Comparison of ENCODE assay signal across 16 cellular contexts in genomic region chr5:92145852-92146251, GRCh38.
DNase-seq lines count a peak whose midpoint lies in the region; ATAC-seq and TF ChIP-seq lines count a peak whose summit lies in the region.
"Had no signal": no experiment of that assay in that cellular context is flagged by ENCODE, and none has a peak within 500 bp of the region (broad histone marks: within the 10 kb centered on the region; RNA-seq: fewer than 3 reads in every experiment).

No MANE protein-coding gene starts in this region.

- POLR2A ChIA-PET in HCT116 (lab: Charles Lee) = no interaction called here
- POLR2A ChIA-PET in Panc1 (lab: Charles Lee) = interaction anchor here (0.6 kb wide), 1 partner anchor 108 kb away, joined by 4 read pairs; no protein-coding TSS in a partner anchor
- POLR2A ChIA-PET in naive thymus-derived CD8-positive, alpha-beta T cell (lab: Charles Lee) = no interaction called here

- no peak for TF ChIP-seq RAD21 in HCT116 (IDR thresholded peaks at IDR 0.05; ENCODE audit: low read depth)
- TF ChIP-seq RAD21 in Ishikawa (IDR thresholded peaks at IDR 0.05; ENCODE audit: low read depth) = no peak

- RAD21 ChIA-PET in HCT116 (lab: Charles Lee; ENCODE audit: low non-redundant PET in 1 of 2, low total read pairs in 2 of 2, uncharacterized antibody in 2 of 2, unreplicated experiment in 2 of 2) = no interaction called here

- no peak overlapping the region for H3K4me3 Mint-ChIP-seq in naive thymus-derived CD8-positive, alpha-beta T cell
- H3K4me3 Mint-ChIP-seq: CD4-positive, alpha-beta memory T cell had no signal

- H4K20me1 ChIP-seq in HCT116 (ENCODE audit: insufficient read depth) = no peaks in the 10 kb centered on the region

- intact Hi-C loops in HCT116 (cut with micrococcal nuclease) (no loop called here), Panc1 (cut with micrococcal nuclease; ENCODE audit: unreplicated experiment) (no loop called here), mucosa of descending colon (cut with DNase I, micrococcal nuclease) (no loop called here)

- H3K27me3 ChIP-seq in HCT116 (ENCODE audit: insufficient read depth, low read length) = no peaks in the 10 kb centered on the region
- no peaks in the 10 kb centered on the region for H3K27me3 ChIP-seq in Panc1 (ENCODE audit: control insufficient read depth, insufficient read depth, low read length)

- H2AFZ ChIP-seq in HCT116 (ENCODE audit: low read depth, low read length, poor library complexity, severe bottlenecking) = peak overlapping the region; percentile 13

- no peak overlapping the region for H3K27ac Mint-ChIP-seq in naive thymus-derived CD8-positive, alpha-beta T cell
- H3K27ac Mint-ChIP-seq: CD4-positive, alpha-beta memory T cell had no signal

- no peak for TF ChIP-seq POLR2A in HCT116 (IDR thresholded peaks at IDR 0.05; ENCODE audit: borderline replicate concordance, extremely low read depth, insufficient read depth, insufficient read length)

- no peak overlapping the region for H3K27ac ChIP-seq in HCT116 (ENCODE audit: low read depth, low read length)
- peak overlapping the region; percentile 3; the same call in 1 of the 2 replicates for H3K27ac ChIP-seq in Panc1 (ENCODE audit: low read length)

- no peaks in the 10 kb centered on the region for H3K4me1 Mint-ChIP-seq in naive thymus-derived CD8-positive, alpha-beta T cell
- H3K4me1 Mint-ChIP-seq: CD4-positive, alpha-beta memory T cell had no signal

- H3K4me1 ChIP-seq in HCT116 (ENCODE audit: control insufficient read depth in 1 of 2, insufficient read depth in 2 of 2, low read length in 2 of 2) = no peaks in the 10 kb centered on the region
- H3K4me1 ChIP-seq in Panc1 (ENCODE audit: control insufficient read depth, insufficient read depth, low read length) = peaks cover 3% of the 10 kb centered on the region; the same call in 1 of the 2 replicates
- H3K4me1 ChIP-seq in mucosa of descending colon (ENCODE audit: low read depth) = no peaks in the 10 kb centered on the region
- H3K4me1 ChIP-seq: Caco-2 had no signal

- ATAC-seq in HCT116 = no peak
- no peak for ATAC-seq in Panc1
- ATAC-seq in naive thymus-derived CD8-positive, alpha-beta T cell = no peak
- no peak for ATAC-seq in mucosa of descending colon

- H3K9ac ChIP-seq in HCT116 (ENCODE audit: low read length) = no peak overlapping the region

- no peaks in the 10 kb centered on the region for H3K27me3 Mint-ChIP-seq in naive thymus-derived CD8-positive, alpha-beta T cell
- H3K27me3 Mint-ChIP-seq: CD4-positive, alpha-beta memory T cell had no signal

- CTCF ChIA-PET in HCT116 (lab: Charles Lee) (interaction anchor here (1.3 kb wide), 1 partner anchor 504 kb away, joined by 4 read pairs; no protein-coding TSS in a partner anchor), Panc1 (lab: Charles Lee) (no interaction called here)

- no peak for TF ChIP-seq CTCF in HCT116 (IDR thresholded peaks at IDR 0.05 in 2 of 3, conservative IDR thresholded peaks at IDR 0.05 in 1 of 3; ENCODE audit: borderline replicate concordance in 1 of 3, insufficient read depth in 1 of 3, low read depth in 2 of 3, low read length in 2 of 3)
- no peak for TF ChIP-seq CTCF in Panc1 (IDR thresholded peaks at IDR 0.05)
- TF ChIP-seq CTCF in mucosa of descending colon (IDR thresholded peaks at IDR 0.05) = no peak

- no peak overlapping the region for H3K4me2 ChIP-seq in HCT116 (ENCODE audit: low read length)

- H3K36me3 ChIP-seq in HCT116 (ENCODE audit: control insufficient read depth in 1 of 2, insufficient read depth in 2 of 2, low read length in 2 of 2) = no peaks in the 10 kb centered on the region
- no peaks in the 10 kb centered on the region for H3K36me3 ChIP-seq in Panc1 (ENCODE audit: control insufficient read depth, insufficient read depth, low read length)
- H3K36me3 ChIP-seq in mucosa of descending colon (ENCODE audit: low read depth) = no peaks in the 10 kb centered on the region
- H3K36me3 ChIP-seq: HAP-1 had no signal

- H3K9me3 ChIP-seq in HCT116 (ENCODE audit: control insufficient read depth in 1 of 2, insufficient read depth in 1 of 2, low read depth in 1 of 2, low read length in 2 of 2) (no peaks in the 10 kb centered on the region), Panc1 (ENCODE audit: control insufficient read depth, insufficient read depth, low read depth, low read length) (no peaks in the 10 kb centered on the region), mucosa of descending colon (no peaks in the 10 kb centered on the region)
- H3K9me3 ChIP-seq: Caco-2, HAP-1 had no signal

- H3K9me3 Mint-ChIP-seq in naive thymus-derived CD8-positive, alpha-beta T cell = peaks cover 0 to 11% (median 0%) of the 10 kb centered on the region in 9 donors

- no peaks in the 10 kb centered on the region; the same call in 1 of the 2 replicates for H3K9me2 ChIP-seq in HCT116 (ENCODE audit: insufficient read depth)

- in situ Hi-C loops in Panc1 (cut with HindIII; ENCODE audit: low pct_unique_long_range_greater_than_20kb, low sequenced_read_pairs) = no loop called here

- no TSS peak for BruUV-seq in HCT116 (replicated peaks; lab: Mats Ljungman, UMichigan)
- BruUV-seq in Panc1 (replicated peaks; lab: Mats Ljungman, UMichigan) = no TSS peak

- 0 out of 2 replicates have a peak, but pooled peaks have one; percentile 23 for TF ChIP-seq EP300 in Ishikawa (IDR thresholded peaks at IDR 0.05; ENCODE audit: borderline replicate concordance)

- H3K4me3 ChIP-seq in HCT116 (replicated peaks in 1 of 2; ENCODE audit: low read depth in 1 of 2, low read length in 2 of 2) = no peak overlapping the region
- H3K4me3 ChIP-seq in Panc1 (ENCODE audit: low read depth in 2 of 2, low read length in 2 of 2) = no peak overlapping the region
- no peak overlapping the region for H3K4me3 ChIP-seq in mucosa of descending colon
- H3K4me3 ChIP-seq: GM12878, HAP-1 had no signal

- H3K79me2 ChIP-seq in HCT116 (ENCODE audit: insufficient read depth, low read length) = no peaks in the 10 kb centered on the region

- H3K36me3 Mint-ChIP-seq in naive thymus-derived CD8-positive, alpha-beta T cell = no peaks in the 10 kb centered on the region
- H3K36me3 Mint-ChIP-seq: CD4-positive, alpha-beta memory T cell had no signal

- DNase-seq in HCT116 (ENCODE audit: low read depth, low spot score) (no peak), Panc1 (ENCODE audit: low read depth, low spot score) (no peak), renal cortical epithelial cell (ENCODE audit: low read depth) (peak; percentile 57), T1000 (lab: John Stamatoyannopoulos, UW) (no peak), mucosa of descending colon (no peak)
- no peak for DNase-seq in naive thymus-derived CD8-positive, alpha-beta T cell
- DNase-seq: C1 segment of cervical spinal cord; Caco-2; CD4-positive, alpha-beta memory T cell; DMS153; DND-41; GDM1; GOT3 had no signal

TF ChIP-seq in HCT116, 20 proteins besides CTCF, POLR2A, EP300 and RAD21 (continues in another document):
- TF ChIP-seq ELF1 (IDR thresholded peaks at IDR 0.05; ENCODE audit: borderline replicate concordance, low read depth) (no peak), SP1 (IDR thresholded peaks at IDR 0.05; ENCODE audit: low read depth) (no peak), POLR2AphosphoS5 (IDR thresholded peaks at IDR 0.05; ENCODE audit: low read depth, low read length) (no peak), SIN3A (IDR thresholded peaks at IDR 0.05; ENCODE audit: low read depth) (no peak), ZNF274 (IDR thresholded peaks at IDR 0.05; ENCODE audit: low read depth, low read length) (no peak), FOSL1 (IDR thresholded peaks at IDR 0.05; ENCODE audit: low read depth) (no peak), CEBPB (IDR thresholded peaks at IDR 0.05; ENCODE audit: low read depth) (no peak)

TF ChIP-seq in Ishikawa, 13 proteins besides CTCF, POLR2A, EP300 and RAD21:
- 0 out of 2 replicates have a peak, but pooled peaks have one; percentile 19 for TF ChIP-seq TCF12 (IDR thresholded peaks at IDR 0.05; ENCODE audit: low read depth)
- no peak for TF ChIP-seq EGR1 (IDR thresholded peaks at IDR 0.05)
- 0 out of 2 replicates have a peak, but pooled peaks have one; percentile 19 for TF ChIP-seq FOXM1 (IDR thresholded peaks at IDR 0.05; ENCODE audit: borderline replicate concordance, low read depth)
